15 cellular contexts compared by ENCODE assay signal in the genomic region with DNA sequence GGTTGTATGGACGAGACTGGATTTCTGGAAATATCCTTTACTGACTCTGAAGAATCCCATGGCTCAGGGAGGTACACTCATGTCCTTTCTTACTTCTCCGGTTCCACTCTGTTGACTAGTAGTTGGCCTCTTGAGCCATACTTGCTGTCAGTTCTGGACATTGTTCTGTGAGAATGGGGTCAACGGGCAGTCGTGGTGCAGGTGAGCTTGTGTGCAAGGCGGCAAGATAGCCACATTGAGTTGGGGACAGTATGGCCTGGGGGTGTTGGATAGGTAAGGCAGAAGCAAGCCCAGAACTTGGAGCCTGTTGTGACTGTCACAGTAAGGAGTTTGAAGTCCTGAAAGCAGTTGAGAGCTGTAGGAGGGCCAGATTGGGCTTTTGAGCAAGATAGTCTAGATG.
"Had no signal": no experiment of that assay in that cellular context is flagged by ENCODE, and none has a peak within 500 bp of the region (broad histone marks: within the 10 kb centered on the region; RNA-seq: fewer than 3 reads in every experiment).

No MANE protein-coding gene starts in this region.

- DNase-seq: activated CD4-positive, alpha-beta T cell treated with anti-CD3 and anti-CD28 coated beads, Interleukin-2, amount 50 U/mL, for 48 hours; activated CD8-positive, alpha-beta memory T cell treated with anti-CD3 and anti-CD28 coated beads, Interleukin-2, amount 50 U/mL, for 4 hours; anterior cingulate cortex; brain microvascular endothelial cell; effector memory CD4-positive, alpha-beta T cell; foreskin keratinocyte; glutamatergic neuron; hypothalamus; kidney glomerular epithelial cell; mesenchymal stem cell; stimulated activated CD4-positive, alpha-beta T cell treated with anti-CD3 and anti-CD28 coated beads, Interleukin-2, amount 100 ng/mL, for 24 hours; T-helper 17 cell; thyroid gland had no signal

- H3K4me3 Mint-ChIP-seq: T-helper 17 cell had no signal

- H3K4me3 ChIP-seq: thyroid gland had no signal

- H3K27me3 ChIP-seq: brain microvascular endothelial cell, foreskin keratinocyte, thyroid gland had no signal

- ATAC-seq: foreskin keratinocyte, sciatic nerve, T-helper 17 cell had no signal

- H3K27me3 Mint-ChIP-seq: T-helper 17 cell had no signal

- H3K4me1 ChIP-seq: foreskin keratinocyte, thyroid gland had no signal

- H3K9me3 ChIP-seq: thyroid gland had no signal

- H3K27ac ChIP-seq: brain microvascular endothelial cell, foreskin keratinocyte, thyroid gland had no signal

- H3K27ac Mint-ChIP-seq: T-helper 17 cell had no signal

- FAIRE-seq: urothelium cell line had no signal
